In the genomic region with DNA sequence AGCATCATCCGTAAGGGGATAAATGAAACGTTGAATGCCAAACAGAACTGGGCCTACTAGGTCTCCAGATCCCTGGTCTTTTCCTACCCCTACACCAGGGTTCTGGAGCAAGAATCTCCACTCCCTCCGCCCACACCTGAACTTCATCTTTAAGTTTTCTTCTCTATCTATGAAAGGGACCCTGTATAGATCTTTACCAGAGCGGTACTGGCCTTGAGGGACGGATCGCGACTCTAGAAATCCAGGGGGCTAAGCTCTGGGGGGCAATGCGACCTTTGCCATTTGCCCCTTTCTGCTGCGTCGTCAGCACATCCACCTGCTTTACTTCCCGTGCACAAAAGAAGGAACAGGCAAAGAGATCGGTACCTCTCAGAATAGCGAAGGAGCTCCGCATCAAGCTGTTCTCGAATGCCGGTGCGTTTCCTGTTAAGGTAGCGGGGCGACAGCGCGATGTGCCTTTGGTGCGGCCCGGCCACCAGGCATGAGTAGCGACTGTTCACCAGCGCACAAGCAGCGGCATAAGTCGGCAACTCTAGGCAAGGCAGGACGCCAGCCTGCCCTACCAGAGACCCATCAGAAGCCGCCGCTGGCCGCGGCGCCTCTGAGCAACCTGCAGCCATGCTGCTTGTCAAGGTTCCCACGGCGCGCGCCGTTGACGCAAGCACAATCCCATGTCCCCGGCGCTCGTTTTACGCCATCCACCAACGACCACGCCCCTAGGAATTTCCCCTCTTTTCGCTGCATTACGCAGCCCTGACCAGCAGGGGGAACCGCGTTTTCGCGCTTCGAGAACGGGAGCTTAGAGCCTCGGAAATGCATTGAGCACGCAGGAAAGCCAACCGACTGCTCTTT, we compare ENCODE assay signal across 1 cellular context.
TF ChIP-seq lines count a peak whose summit lies in the region.

Gene POLR1F (minus strand): TSS at position 641 of the 852 bp plus-strand sequence. CDS start 21 bp downstream, at position 620.

TF ChIP-seq in HepG2, 621 proteins besides CTCF, POLR2A, EP300 and RAD21 (continued from another document and continues in another):
- TF ChIP-seq SOX5 (CRISPR knock-in tag; IDR thresholded peaks at IDR 0.05; ENCODE audit: borderline replicate concordance): peak; percentile 52; the same call in 1 of the 2 replicates
- no peak for TF ChIP-seq KLF13 (CRISPR knock-in tag; IDR thresholded peaks at IDR 0.05)
- TF ChIP-seq ETV5 (CRISPR knock-in tag; IDR thresholded peaks at IDR 0.05; ENCODE audit: borderline replicate concordance): peak; percentile 25; the same call in 1 of the 2 replicates
- TF ChIP-seq RCOR2 (CRISPR knock-in tag; IDR thresholded peaks at IDR 0.05): no peak
- no peak for TF ChIP-seq ZBTB40 (IDR thresholded peaks at IDR 0.05)
- TF ChIP-seq ZBTB40 (CRISPR knock-in tag; IDR thresholded peaks at IDR 0.05): peak; percentile 53; the same call in 1 of the 2 replicates
- peak; percentile 65; the same call in 1 of the 2 replicates for TF ChIP-seq CEBPB (IDR thresholded peaks at IDR 0.05; ENCODE audit: borderline replicate concordance, low read depth, low read length)
- TF ChIP-seq MXI1 (IDR thresholded peaks at IDR 0.05; ENCODE audit: borderline replicate concordance, low read depth, low read length): peak; percentile 97; the same call in 2 of the 3 replicates
- TF ChIP-seq SMC3 (IDR thresholded peaks at IDR 0.05; ENCODE audit: low read length): peak; percentile 54
- TF ChIP-seq NFE2 (CRISPR knock-in tag; IDR thresholded peaks at IDR 0.05): no peak
- no peak for TF ChIP-seq ZBTB34 (CRISPR knock-in tag; IDR thresholded peaks at IDR 0.05)
- TF ChIP-seq, protein P1, sequence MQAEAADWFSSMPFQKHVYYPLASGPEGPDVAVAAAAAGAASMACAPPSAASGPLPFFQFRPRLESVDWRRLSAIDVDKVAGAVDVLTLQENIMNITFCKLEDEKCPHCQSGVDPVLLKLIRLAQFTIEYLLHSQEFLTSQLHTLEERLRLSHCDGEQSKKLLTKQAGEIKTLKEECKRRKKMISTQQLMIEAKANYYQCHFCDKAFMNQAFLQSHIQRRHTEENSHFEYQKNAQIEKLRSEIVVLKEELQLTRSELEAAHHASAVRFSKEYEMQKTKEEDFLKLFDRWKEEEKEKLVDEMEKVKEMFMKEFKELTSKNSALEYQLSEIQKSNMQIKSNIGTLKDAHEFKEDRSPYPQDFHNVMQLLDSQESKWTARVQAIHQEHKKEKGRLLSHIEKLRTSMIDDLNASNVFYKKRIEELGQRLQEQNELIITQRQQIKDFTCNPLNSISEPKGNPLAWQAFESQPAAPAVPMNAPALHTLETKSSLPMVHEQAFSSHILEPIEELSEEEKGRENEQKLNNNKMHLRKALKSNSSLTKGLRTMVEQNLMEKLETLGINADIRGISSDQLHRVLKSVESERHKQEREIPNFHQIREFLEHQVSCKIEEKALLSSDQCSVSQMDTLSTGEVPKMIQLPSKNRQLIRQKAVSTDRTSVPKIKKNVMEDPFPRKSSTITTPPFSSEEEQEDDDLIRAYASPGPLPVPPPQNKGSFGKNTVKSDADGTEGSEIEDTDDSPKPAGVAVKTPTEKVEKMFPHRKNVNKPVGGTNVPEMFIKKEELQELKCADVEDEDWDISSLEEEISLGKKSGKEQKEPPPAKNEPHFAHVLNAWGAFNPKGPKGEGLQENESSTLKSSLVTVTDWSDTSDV (CRISPR knock-in tag; IDR thresholded peaks at IDR 0.05): no peak
- TF ChIP-seq GATAD1 (CRISPR knock-in tag; IDR thresholded peaks at IDR 0.05): peak; percentile 97
- peak; percentile 99 for TF ChIP-seq ZMYM4 (CRISPR knock-in tag; IDR thresholded peaks at IDR 0.05)
- no peak for TF ChIP-seq RORA (CRISPR knock-in tag; IDR thresholded peaks at IDR 0.05)
- TF ChIP-seq AGO2 (optimal IDR thresholded peaks at IDR 0.05; ENCODE audit: low read depth, low read length): peak; percentile 21
- TF ChIP-seq SNAPC4 (CRISPR knock-in tag; IDR thresholded peaks at IDR 0.05): no peak; the same call in 1 of the 2 replicates
- no peak for TF ChIP-seq SETDB1 (CRISPR knock-in tag; IDR thresholded peaks at IDR 0.05; ENCODE audit: borderline replicate concordance)
- peak; percentile 36; the same call in 1 of the 2 replicates for TF ChIP-seq NR2C2 (CRISPR knock-in tag; IDR thresholded peaks at IDR 0.05; ENCODE audit: borderline replicate concordance)
- TF ChIP-seq ZNF589 (CRISPR knock-in tag; conservative IDR thresholded peaks at IDR 0.05): 0 out of 2 replicates have a peak, but pooled peaks have one; percentile 75
- TF ChIP-seq, protein P2, sequence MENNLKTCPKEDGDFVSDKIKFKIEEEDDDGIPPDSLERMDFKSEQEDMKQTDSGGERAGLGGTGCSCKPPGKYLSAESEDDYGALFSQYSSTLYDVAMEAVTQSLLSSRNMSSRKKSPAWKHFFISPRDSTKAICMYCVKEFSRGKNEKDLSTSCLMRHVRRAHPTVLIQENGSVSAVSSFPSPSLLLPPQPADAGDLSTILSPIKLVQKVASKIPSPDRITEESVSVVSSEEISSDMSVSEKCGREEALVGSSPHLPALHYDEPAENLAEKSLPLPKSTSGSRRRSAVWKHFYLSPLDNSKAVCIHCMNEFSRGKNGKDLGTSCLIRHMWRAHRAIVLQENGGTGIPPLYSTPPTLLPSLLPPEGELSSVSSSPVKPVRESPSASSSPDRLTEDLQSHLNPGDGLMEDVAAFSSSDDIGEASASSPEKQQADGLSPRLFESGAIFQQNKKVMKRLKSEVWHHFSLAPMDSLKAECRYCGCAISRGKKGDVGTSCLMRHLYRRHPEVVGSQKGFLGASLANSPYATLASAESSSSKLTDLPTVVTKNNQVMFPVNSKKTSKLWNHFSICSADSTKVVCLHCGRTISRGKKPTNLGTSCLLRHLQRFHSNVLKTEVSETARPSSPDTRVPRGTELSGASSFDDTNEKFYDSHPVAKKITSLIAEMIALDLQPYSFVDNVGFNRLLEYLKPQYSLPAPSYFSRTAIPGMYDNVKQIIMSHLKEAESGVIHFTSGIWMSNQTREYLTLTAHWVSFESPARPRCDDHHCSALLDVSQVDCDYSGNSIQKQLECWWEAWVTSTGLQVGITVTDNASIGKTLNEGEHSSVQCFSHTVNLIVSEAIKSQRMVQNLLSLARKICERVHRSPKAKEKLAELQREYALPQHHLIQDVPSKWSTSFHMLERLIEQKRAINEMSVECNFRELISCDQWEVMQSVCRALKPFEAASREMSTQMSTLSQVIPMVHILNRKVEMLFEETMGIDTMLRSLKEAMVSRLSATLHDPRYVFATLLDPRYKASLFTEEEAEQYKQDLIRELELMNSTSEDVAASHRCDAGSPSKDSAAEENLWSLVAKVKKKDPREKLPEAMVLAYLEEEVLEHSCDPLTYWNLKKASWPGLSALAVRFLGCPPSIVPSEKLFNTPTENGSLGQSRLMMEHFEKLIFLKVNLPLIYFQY (CRISPR knock-in tag; IDR thresholded peaks at IDR 0.05; ENCODE audit: borderline replicate concordance): no peak
- TF ChIP-seq POLR2G (IDR thresholded peaks at IDR 0.05; ENCODE audit: low read depth, low read length): peak; percentile 95
- no peak for TF ChIP-seq DNMT3B (CRISPR knock-in tag; conservative IDR thresholded peaks at IDR 0.05)
- peak; percentile 96 for TF ChIP-seq SAP130 (CRISPR knock-in tag; IDR thresholded peaks at IDR 0.05; ENCODE audit: low read depth)
- TF ChIP-seq ZNF354B (CRISPR knock-in tag; IDR thresholded peaks at IDR 0.05): no peak
- no peak for TF ChIP-seq CBX2 (IDR thresholded peaks at IDR 0.05; ENCODE audit: low read depth, low read length)
- TF ChIP-seq CBX2 (CRISPR knock-in tag; IDR thresholded peaks at IDR 0.05; ENCODE audit: low read depth): no peak
- no peak for TF ChIP-seq EHMT2 (IDR thresholded peaks at IDR 0.05; ENCODE audit: borderline replicate concordance, low read depth, low read length)
